Comparison of ENCODE assay signal across 33 cellular contexts in the genomic region with DNA sequence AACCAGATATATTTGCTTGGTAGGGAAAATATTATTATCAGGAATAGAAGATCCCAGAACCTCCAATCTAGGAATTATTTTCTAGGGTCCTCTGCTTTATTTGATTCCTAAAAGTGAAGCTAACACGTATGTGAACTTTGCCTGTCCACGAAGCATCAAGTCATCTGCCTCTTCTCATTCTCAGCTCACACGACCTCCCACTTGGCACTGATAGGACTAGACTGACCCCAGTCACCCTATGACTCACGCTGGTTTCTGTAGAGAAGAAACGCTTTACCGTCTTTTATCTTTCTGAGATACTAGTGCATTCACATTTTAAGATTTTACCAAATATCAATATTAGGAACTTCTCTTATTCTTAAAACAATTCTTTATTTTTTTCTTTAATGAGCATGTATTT. TPM values are rescaled to one million over a fixed set of nuclear protein-coding genes. Genes with fewer than 3 reads are reported as not detected.
"Had no signal": no experiment of that assay in that cellular context is flagged by ENCODE, and none has a peak within 500 bp of the region (broad histone marks: within the 10 kb centered on the region; RNA-seq: fewer than 3 reads in every experiment).

No MANE protein-coding gene starts in this region.

- ATAC-seq: PC-3 had no signal

- H3K27me3 ChIP-seq: Peyer's patch, SJSA1 had no signal

- H3K4me2 ChIP-seq: KMS-11, SK-N-SH had no signal

- H3K36me3 ChIP-seq: Peyer's patch, SJSA1 had no signal

- H3K9me3 ChIP-seq: Peyer's patch, SJSA1, SK-N-SH had no signal

- H3K4me3 ChIP-seq: Peyer's patch, SJSA1 had no signal

- DNase-seq: Karpas-422, MM.1S, MV-4-11, NCI-H1092, NCI-H1105, NCI-H1417 treated with DMSO at 0.1 percent for 48 hours, NCI-H1436 treated with DMSO at 0.1 percent for 48 hours, NCI-H1694 treated with DMSO at 0.1 percent for 48 hours, NCI-H187 treated with DMSO at 0.1 percent for 48 hours, NCI-H2029 treated with DMSO at 0.1 percent for 48 hours, NCI-H2081 treated with DMSO at 0.1 percent for 48 hours, NCI-H2107, NCI-H2171, NCI-H226, NCI-H446 treated with DMSO at 0.1 percent for 48 hours, NCI-H510A, NCI-H524, NCI-H526, NCI-H69, NCI-H748 treated with DMSO at 0.1 percent for 48 hours, NCI-H82, PC-3, Peyer's patch, Right ventricle myocardium superior, RPMI8226, SHP77 treated with DMSO at 0.1 percent for 48 hours, SK-N-SH, SW 1271 had no signal

- H3K9ac ChIP-seq: KMS-11, SK-N-SH had no signal

- H3K4me1 ChIP-seq: Peyer's patch, SJSA1 had no signal

- H3K27ac ChIP-seq: KMS-11, Peyer's patch, SJSA1 had no signal

RNA-seq across cellular contexts. Expression of gene KRTAP19-7, which starts 2.0 kb away (rescaled TPM):
- total RNA-seq: LHCN-M2, MCF 10A, OCI-LY7, PC-3, Peyer's patch, Right ventricle myocardium superior, SJSA1 had no signal

RNA-seq across cellular contexts. Expression of gene KRTAP19-6, which starts 21.4 kb away (rescaled TPM):
- total RNA-seq: LHCN-M2, MCF 10A, OCI-LY7, PC-3, Peyer's patch, Right ventricle myocardium superior, SJSA1 had no signal

RNA-seq across cellular contexts. Expression of gene KRTAP22-2, which starts 27.1 kb away (rescaled TPM):
- total RNA-seq: LHCN-M2, MCF 10A, OCI-LY7, PC-3, Peyer's patch, Right ventricle myocardium superior, SJSA1 had no signal

RNA-seq across cellular contexts. Expression of gene KRTAP6-3, which starts 29.2 kb away (rescaled TPM):
- total RNA-seq: LHCN-M2, MCF 10A, OCI-LY7, PC-3, Peyer's patch, Right ventricle myocardium superior, SJSA1 had no signal

RNA-seq across cellular contexts. Expression of gene KRTAP6-2, which starts 35.6 kb away (rescaled TPM):
- total RNA-seq: LHCN-M2, MCF 10A, OCI-LY7, PC-3, Peyer's patch, Right ventricle myocardium superior, SJSA1 had no signal
